21 cellular contexts compared by ENCODE assay signal in genomic region chr6:115612216-115612615, GRCh38.
DNase-seq lines count a peak whose midpoint lies in the region; ATAC-seq, FAIRE-seq and TF ChIP-seq lines count a peak whose summit lies in the region.
"Had no signal": no experiment of that assay in that cellular context is flagged by ENCODE, and none has a peak within 500 bp of the region (broad histone marks: within the 10 kb centered on the region; RNA-seq: fewer than 3 reads in every experiment).

No MANE protein-coding gene starts in this region.

- H3K79me2 ChIP-seq in HepG2 (ENCODE audit: insufficient read depth, low read length), result no peaks in the 10 kb centered on the region

- POLR2A ChIA-PET in HepG2 (lab: Yijun Ruan, JAX), result no interaction called here

- BruUV-seq in HepG2 (replicated peaks; lab: Mats Ljungman, UMichigan), result no TSS peak

- TF ChIP-seq POLR2A in HepG2 (IDR thresholded peaks at IDR 0.05; ENCODE audit: insufficient read depth in 1 of 2, low read depth in 2 of 2, low read length in 2 of 2), result no peak

- H3K4me2 ChIP-seq in HepG2 (ENCODE audit: low read depth, low read length), result no peak overlapping the region
- H3K4me2 ChIP-seq: A549 had no signal

- TF ChIP-seq RAD21 in HepG2 (CRISPR knock-in tag; IDR thresholded peaks at IDR 0.05), result no peak

- WGBS in HepG2 (ENCODE audit: low lambda C conversion rate), result 2% methylated on average over 1 of the region's 1 CpG

- intact Hi-C loops in HepG2 (cut with micrococcal nuclease; ENCODE audit: unreplicated experiment), result no loop called here
- intact Hi-C loops in sciatic nerve (cut with DNase I), result no loop called here
- intact Hi-C loops in ascending aorta (cut with DNase I), result no loop called here

- H3K36me3 ChIP-seq in HepG2 (replicated peaks in 1 of 2; ENCODE audit: control insufficient read depth in 1 of 2, insufficient read depth in 2 of 2, low read length in 2 of 2) (no peaks in the 10 kb centered on the region), ascending aorta (no peaks in the 10 kb centered on the region)

- in situ Hi-C loops in HepG2 (cut with HindIII; ENCODE audit: extremely low pct_ligation_motif_present, low pct_unique_long_range_greater_than_20kb), result no loop called here

- H3K4me1 ChIP-seq in HepG2 (ENCODE audit: insufficient read depth, low read length), result no peaks in the 10 kb centered on the region
- peaks cover 0 to 2% of the 10 kb centered on the region in 2 donors for H3K4me1 ChIP-seq in ascending aorta
- H3K4me1 ChIP-seq: A549, Caco-2 had no signal

- H4K20me1 ChIP-seq in HepG2 (ENCODE audit: insufficient read depth, low read length), result no peaks in the 10 kb centered on the region

- peak; percentile 11 for FAIRE-seq in GM19239 (lab: Jason Lieb, UNC)
- FAIRE-seq in HepG2 (lab: Jason Lieb, UNC), result no peak
- FAIRE-seq: A549, D721Med, GM12892, GM18507 had no signal

- H2AFZ ChIP-seq in HepG2 (ENCODE audit: low read length), result no peak overlapping the region

- H3K9me3 ChIP-seq in HepG2 (ENCODE audit: low read length), result no peaks in the 10 kb centered on the region
- no peaks in the 10 kb centered on the region for H3K9me3 ChIP-seq in ascending aorta
- H3K9me3 ChIP-seq: A549, Caco-2 had no signal

- ATAC-seq in HepG2 (no peak), sciatic nerve (peak; percentile 68)
- ATAC-seq: A549, HCT116 had no signal

- TF ChIP-seq EP300 in HepG2 (IDR thresholded peaks at IDR 0.05; ENCODE audit: low read depth in 2 of 2, low read length in 2 of 2) (no peak), HepG2 (CRISPR knock-in tag; IDR thresholded peaks at IDR 0.05; ENCODE audit: borderline replicate concordance) (no peak)

- DNase-seq in GM19239 (ENCODE audit: insufficient read length, low spot score) (no peak), fibroblast of villous mesenchyme (ENCODE audit: low read depth) (peak; percentile 9), HepG2 (ENCODE audit: low spot score) (no peak), sciatic nerve (ENCODE audit: low spot score) (no peak), hypothalamus (lab: John Stamatoyannopoulos, UW) (no peak), ascending aorta (ENCODE audit: low spot score in 2 of 2) (no peak), Kasumi-1 (lab: John Stamatoyannopoulos, UW) (no peak)
- DNase-seq: AML-193; Caco-2; CD4-positive, alpha-beta T cell; GDM1; GOT3; H7; HFFc6 had no signal

- H3K4me3 ChIP-seq in fibroblast of villous mesenchyme (ENCODE audit: low read depth, low read length), result no peak overlapping the region
- H3K4me3 ChIP-seq in HepG2 (replicated peaks in 1 of 3; ENCODE audit: insufficient read depth in 1 of 3, low read depth in 2 of 3, low read length in 3 of 3), result no peak overlapping the region
- H3K4me3 ChIP-seq in ascending aorta, result no peak overlapping the region
- H3K4me3 ChIP-seq: A549 had no signal

- H3K27me3 ChIP-seq in HepG2 (ENCODE audit: control insufficient read depth in 1 of 2, insufficient read depth in 2 of 2, low read length in 2 of 2), result no peaks in the 10 kb centered on the region
- no peaks in the 10 kb centered on the region for H3K27me3 ChIP-seq in ascending aorta

- no peak overlapping the region for H3K9ac ChIP-seq in HepG2 (ENCODE audit: insufficient read depth, low read depth, low read length)

- CTCF ChIA-PET in HepG2 (lab: Yijun Ruan, JAX; ENCODE audit: low intra/inter-chr PET ratio, low total read pairs), result no interaction called here

- H3K27ac ChIP-seq in HepG2 (ENCODE audit: extremely low read length, insufficient read depth, low read length) (no peak overlapping the region), ascending aorta (no peak overlapping the region)
- H3K27ac ChIP-seq: 22Rv1, A549, C4-2B had no signal

- TF ChIP-seq CTCF in fibroblast of villous mesenchyme (IDR thresholded peaks at IDR 0.05; ENCODE audit: insufficient read depth, low read depth, low read length) (no peak), HepG2 (CRISPR knock-in tag; IDR thresholded peaks at IDR 0.05) (no peak), ascending aorta (IDR thresholded peaks at IDR 0.05) (no peak)

TF ChIP-seq in HepG2, 621 proteins besides CTCF, POLR2A, EP300 and RAD21:
- no peak for TF ChIP-seq RNF219 (CRISPR knock-in tag; IDR thresholded peaks at IDR 0.05)
- no peak for TF ChIP-seq NR2F2 (IDR thresholded peaks at IDR 0.05; ENCODE audit: borderline replicate concordance, low read depth)
- peak; percentile 47; the same call in 1 of the 2 replicates for TF ChIP-seq CEBPB (IDR thresholded peaks at IDR 0.05; ENCODE audit: borderline replicate concordance, low read depth, low read length)
